Comparison of ENCODE assay signal across 30 cellular contexts in the genomic region with DNA sequence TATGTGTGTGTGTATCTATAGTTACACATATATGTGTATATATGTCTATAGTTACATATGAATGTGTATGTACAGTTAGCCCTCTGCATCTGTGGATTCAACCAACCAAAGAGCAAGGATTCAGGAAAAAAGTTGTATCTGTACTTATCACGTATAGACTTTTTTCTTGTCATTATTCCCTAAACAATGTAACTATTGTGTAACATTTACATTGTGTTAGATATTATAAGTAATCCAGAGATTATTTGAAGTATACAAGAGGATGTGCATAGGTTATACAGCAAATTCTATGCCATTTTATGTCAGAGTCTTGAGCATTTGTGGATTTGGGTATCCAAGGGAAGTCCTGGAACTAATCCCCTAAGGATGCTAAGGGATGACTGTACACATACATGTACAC.
"Had no signal": no experiment of that assay in that cellular context is flagged by ENCODE, and none has a peak within 500 bp of the region (broad histone marks: within the 10 kb centered on the region; RNA-seq: fewer than 3 reads in every experiment).

No MANE protein-coding gene starts in this region.

- H3K27ac ChIP-seq: body of pancreas, colonic mucosa, epithelial cell of prostate, esophagus squamous epithelium, gastroesophageal sphincter, WERI-Rb-1 had no signal

- H3K9me3 ChIP-seq: body of pancreas, colonic mucosa, esophagus squamous epithelium, gastroesophageal sphincter had no signal

- H3K36me3 ChIP-seq: colonic mucosa, esophagus squamous epithelium, gastroesophageal sphincter, WERI-Rb-1 had no signal

- H3K4me3 ChIP-seq: body of pancreas, colonic mucosa, esophagus squamous epithelium, gastroesophageal sphincter had no signal

- FAIRE-seq: endometrium, endothelial cell of umbilical vein had no signal

- ATAC-seq: activated CD4-positive, CD25-positive, alpha-beta regulatory T cell treated with anti-CD3 and anti-CD28 coated beads, Interleukin-2, amount 50 U/mL, for 24 hours; activated CD8-positive, alpha-beta T cell treated with anti-CD3 and anti-CD28 coated beads for 36 hours; activated T-cell treated with anti-CD3 and anti-CD28 coated beads, Interleukin-2, amount 50 U/mL, for 4 hours; activated T-helper 17 cell treated with anti-CD3 and anti-CD28 coated beads, Interleukin-2, amount 50 U/mL, for 72 hours; body of pancreas; gastroesophageal sphincter; T-helper 17 cell had no signal

- H3K4me1 ChIP-seq: body of pancreas, colonic mucosa, esophagus squamous epithelium, gastroesophageal sphincter had no signal

- DNase-seq: activated B cell treated with CpG ODN at 0.5 μM for 24 hours; activated CD4-positive, alpha-beta T cell treated with anti-CD3 and anti-CD28 coated beads for 48 hours; activated CD4-positive, alpha-beta T cell treated with anti-CD3 and anti-CD28 coated beads, Interleukin-2, amount 50 U/mL, for 1 hour; activated CD4-positive, alpha-beta T cell treated with anti-CD3 and anti-CD28 coated beads, Interleukin-2, amount 50 U/mL, for 48 hours; activated CD8-positive, alpha-beta memory T cell treated with anti-CD3 and anti-CD28 coated beads for 24 hours; activated CD8-positive, alpha-beta T cell treated with anti-CD3 and anti-CD28 coated beads for 36 hours; activated effector memory CD4-positive, alpha-beta T cell treated with Interleukin-2 at 50 U/mL for 16 hours; activated gamma-delta T cell treated with Interleukin-2 at 50 U/mL for 16 hours; activated naive CD4-positive, alpha-beta T cell treated with anti-CD3 and anti-CD28 coated beads, Interleukin-2, amount 50 U/mL, for 16 hours; activated naive CD4-positive, alpha-beta T cell treated with Interleukin-2 at 50 U/mL for 16 hours; activated T-cell treated with anti-CD3 and anti-CD28 coated beads, Interleukin-2, amount 50 U/mL, for 4 hours; amniotic stem cell; anterior cingulate cortex; body of pancreas; central memory CD4-positive, alpha-beta T cell; cerebellar nuclear complex; colonic mucosa; effector CD8-positive, alpha-beta T cell; esophagus squamous epithelium; foreskin melanocyte; T-helper 1 cell; T-helper 17 cell; T1000; WERI-Rb-1 had no signal

- H3K27me3 ChIP-seq: body of pancreas, colonic mucosa, esophagus squamous epithelium, gastroesophageal sphincter had no signal
